In the genomic region with DNA sequence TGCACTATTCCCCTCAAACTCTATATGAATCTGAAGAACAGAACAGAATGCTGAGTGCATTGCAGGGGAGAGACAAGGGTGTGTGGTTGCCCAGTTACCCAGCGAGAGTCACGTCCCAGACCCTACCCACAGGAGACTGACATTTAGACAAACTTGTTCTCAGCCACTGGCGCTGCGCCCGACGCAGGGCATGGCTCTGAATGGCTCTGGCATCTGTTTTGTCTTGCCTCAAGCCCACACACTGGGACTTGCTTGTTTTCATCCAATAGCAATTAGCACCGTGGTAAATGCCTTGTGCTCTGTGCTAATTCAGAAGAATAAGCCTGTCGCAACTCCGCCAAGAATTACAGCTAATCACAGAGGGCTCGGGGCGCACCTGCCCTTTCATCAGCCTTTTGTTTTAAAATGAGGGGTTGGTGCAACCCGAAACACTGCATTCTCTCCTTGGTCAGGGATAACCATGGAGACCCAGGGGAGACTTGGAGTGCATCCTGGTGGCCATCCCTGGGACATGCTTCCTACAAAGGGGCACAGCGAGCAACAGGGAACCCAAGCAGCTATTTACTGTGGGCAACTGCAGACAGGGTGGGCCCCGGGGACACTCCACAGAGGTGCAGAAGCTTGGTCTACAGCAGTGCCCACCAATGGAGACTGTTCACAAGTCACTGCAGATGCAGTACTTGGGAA, we compare ENCODE assay signal across 10 cellular contexts.
A peak's percentile ranks its signal among the peaks of the same experiment; 100 is the strongest.
DNase-seq lines count a peak whose midpoint lies in the region; ATAC-seq lines count a peak whose summit lies in the region.
"Had no signal": no experiment of that assay in that cellular context is flagged by ENCODE, and none has a peak within 500 bp of the region (broad histone marks: within the 10 kb centered on the region; RNA-seq: fewer than 3 reads in every experiment).

No MANE protein-coding gene starts in this region.

- no peaks in the 10 kb centered on the region for H3K4me1 ChIP-seq in GM23248 (ENCODE audit: insufficient read depth)

- no peaks in the 10 kb centered on the region for H3K79me2 ChIP-seq in GM23248 (ENCODE audit: insufficient read depth)

- 16 to 17% methylated on average over 14 of the region's 14 CpGs for WGBS in GM23248 (ENCODE audit: low coverage in 1 of 2, low lambda C conversion rate in 2 of 2, missing lambda C conversion rate in 2 of 2), 2 experiments

- H3K9me2 ChIP-seq in GM23248 (ENCODE audit: insufficient read depth): no peaks in the 10 kb centered on the region

- no peak overlapping the region for H3K4me2 ChIP-seq in GM23248 (ENCODE audit: unreplicated experiment)

- no peak overlapping the region for H2AFZ ChIP-seq in GM23248

- peak; percentile 30 for DNase-seq in GM23248
- DNase-seq in NCI-H2227 (lab: John Stamatoyannopoulos, UW; ENCODE audit: unreplicated experiment): peak; percentile 45
- peak; percentile 1 for DNase-seq in dermis blood vessel endothelial cell
- peak; percentile 26 for DNase-seq in pons (ENCODE audit: low spot score)
- DNase-seq: right cardiac atrium had no signal

- no peak overlapping the region for H3K27ac ChIP-seq in GM23248

- H3K4me3 ChIP-seq in GM23248: no peak overlapping the region

- no peaks in the 10 kb centered on the region for H3K9me3 ChIP-seq in GM23248 (ENCODE audit: low read depth)

- H3F3A ChIP-seq in GM23248 (ENCODE audit: insufficient read depth): no peaks in the 10 kb centered on the region

- no peaks in the 10 kb centered on the region for H3K36me3 ChIP-seq in GM23248 (ENCODE audit: low read depth)

- H4K20me1 ChIP-seq in GM23248 (ENCODE audit: insufficient read depth): no peaks in the 10 kb centered on the region

- no peak overlapping the region for H3K9ac ChIP-seq in GM23248

- in situ Hi-C loops in GM23248 (cut with MboI): no loop called here

- no peak for ATAC-seq in GM21619 (IDR thresholded peaks at IDR 0.05; ENCODE audit: unreplicated experiment)
- ATAC-seq in GM18858 (IDR thresholded peaks at IDR 0.05; ENCODE audit: unreplicated experiment): no peak
- ATAC-seq in HG03520 (IDR thresholded peaks at IDR 0.05; ENCODE audit: unreplicated experiment): no peak
- no peak for ATAC-seq in GM21576 (IDR thresholded peaks at IDR 0.05; ENCODE audit: unreplicated experiment)
- ATAC-seq: right cardiac atrium; stimulated activated memory B cell treated with anti-CD40 and anti-IgM and Interleukin-4, amounts not matched to agents 10 μg/mL and 1 μg/mL and 100 μg/mL, for 72 hours had no signal

- peaks cover 17% of the 10 kb centered on the region for H3K27me3 ChIP-seq in GM23248 (replicated peaks; ENCODE audit: insufficient read depth)
